Comparison of ENCODE assay signal across 16 cellular contexts in the genomic region with DNA sequence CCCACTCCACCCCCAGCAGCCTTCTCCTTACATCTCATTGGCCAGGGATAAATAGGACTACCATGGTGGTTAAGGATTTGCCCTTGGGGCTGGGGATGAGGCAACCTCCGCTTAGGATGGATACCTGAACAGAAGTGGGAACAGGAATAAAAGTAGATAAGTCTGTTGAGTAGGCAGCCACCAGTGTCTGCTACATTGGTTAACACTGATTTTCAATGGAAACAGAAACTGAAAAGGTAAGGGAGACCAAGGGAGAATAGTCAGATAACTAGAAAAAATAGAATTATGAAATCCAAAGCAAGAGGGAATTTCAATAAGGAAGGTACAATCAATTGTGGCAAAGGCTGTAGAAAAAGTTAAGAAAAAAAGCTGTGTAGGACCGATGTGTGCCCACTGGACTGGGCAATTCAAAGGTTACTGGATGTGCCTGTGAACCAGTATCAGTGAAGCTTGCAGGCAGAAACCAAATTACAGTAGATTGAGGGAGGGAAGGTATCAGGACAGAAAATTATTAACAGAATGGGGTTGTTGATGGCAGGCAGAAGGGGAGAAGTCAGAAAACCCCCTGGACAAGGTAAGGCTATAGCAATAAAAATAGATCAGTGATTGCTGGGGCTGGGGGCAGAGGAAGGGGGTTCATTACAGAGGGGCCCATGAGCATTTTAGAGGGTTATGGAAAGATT. TPM values are rescaled to one million over a fixed set of nuclear protein-coding genes. Genes with fewer than 3 reads are reported as not detected.
DNase-seq lines count a peak whose midpoint lies in the region; ATAC-seq and FAIRE-seq lines count a peak whose summit lies in the region.
"Had no signal": no experiment of that assay in that cellular context is flagged by ENCODE, and none has a peak within 500 bp of the region (broad histone marks: within the 10 kb centered on the region; RNA-seq: fewer than 3 reads in every experiment).

No MANE protein-coding gene starts in this region.

- no peak overlapping the region for H3K27ac Mint-ChIP-seq in stimulated activated memory B cell treated with anti-CD40 and anti-IgM and Interleukin-4, amounts not matched to agents 10 μg/mL and 1 μg/mL and 100 μg/mL, for 72 hours
- no peak overlapping the region for H3K27ac Mint-ChIP-seq in activated CD8-positive, alpha-beta T cell treated with anti-CD3 and anti-CD28 coated beads, Interleukin-2, amount 10 ng/mL, durations not matched to agents 7 days and 5 days
- H3K27ac Mint-ChIP-seq: activated naive CD8-positive, alpha-beta T cell; CD14-positive monocyte; nephron progenitor cell had no signal

- FAIRE-seq in GM19239 (lab: Jason Lieb, UNC), result peak; percentile 97
- FAIRE-seq: endometrium, K562 had no signal

- POLR2A ChIA-PET in activated CD8-positive, alpha-beta T cell treated with anti-CD3 and anti-CD28 coated beads, Interleukin-2, amount 10 ng/mL, durations not matched to agents 7 days and 5 days (lab: Charles Lee), result no interaction called here

- peaks cover 6% of the 10 kb centered on the region for H3K9me3 Mint-ChIP-seq in stimulated activated memory B cell treated with anti-CD40 and anti-IgM and Interleukin-4, amounts not matched to agents 10 μg/mL and 1 μg/mL and 100 μg/mL, for 72 hours
- peaks cover 3% of the 10 kb centered on the region for H3K9me3 Mint-ChIP-seq in activated CD8-positive, alpha-beta T cell treated with anti-CD3 and anti-CD28 coated beads, Interleukin-2, amount 10 ng/mL, durations not matched to agents 7 days and 5 days (ENCODE audit: insufficient read depth)

- H3K4me3 Mint-ChIP-seq in stimulated activated memory B cell treated with anti-CD40 and anti-IgM and Interleukin-4, amounts not matched to agents 10 μg/mL and 1 μg/mL and 100 μg/mL, for 72 hours, result no peak overlapping the region
- H3K4me3 Mint-ChIP-seq in activated CD8-positive, alpha-beta T cell treated with anti-CD3 and anti-CD28 coated beads, Interleukin-2, amount 10 ng/mL, durations not matched to agents 7 days and 5 days, result no peak overlapping the region
- H3K4me3 Mint-ChIP-seq: activated naive CD8-positive, alpha-beta T cell; nephron progenitor cell had no signal

- CTCF ChIA-PET in activated CD8-positive, alpha-beta T cell treated with anti-CD3 and anti-CD28 coated beads, Interleukin-2, amount 10 ng/mL, durations not matched to agents 7 days and 5 days (lab: Charles Lee), result interaction anchor here (1.2 kb wide), 2 partner anchors 20 to 455 kb away, joined by 3 to 4 read pairs; no protein-coding TSS in a partner anchor

- peak; percentile 36 for DNase-seq in GM19239 (ENCODE audit: insufficient read length, low spot score)
- no peak for DNase-seq in activated CD8-positive, alpha-beta T cell treated with anti-CD3 and anti-CD28 coated beads, Interleukin-2, amount 10 ng/mL, durations not matched to agents 7 days and 5 days
- no peak for DNase-seq in GM19240 (ENCODE audit: insufficient read length, low spot score)
- DNase-seq in SKM-1 treated with dmso at 0.1 percent for 144 hours (lab: John Stamatoyannopoulos, UW; ENCODE audit: unreplicated experiment), result no peak
- DNase-seq: EL, left ventricle myocardium inferior, NCI-H1694 treated with DMSO at 0.1 percent for 48 hours, nephron progenitor cell, sigmoid colon had no signal

- no peaks in the 10 kb centered on the region for H3K27me3 Mint-ChIP-seq in stimulated activated memory B cell treated with anti-CD40 and anti-IgM and Interleukin-4, amounts not matched to agents 10 μg/mL and 1 μg/mL and 100 μg/mL, for 72 hours
- peaks cover 3% of the 10 kb centered on the region for H3K27me3 Mint-ChIP-seq in activated CD8-positive, alpha-beta T cell treated with anti-CD3 and anti-CD28 coated beads, Interleukin-2, amount 10 ng/mL, durations not matched to agents 7 days and 5 days (ENCODE audit: low read depth)

- H3K36me3 Mint-ChIP-seq in stimulated activated memory B cell treated with anti-CD40 and anti-IgM and Interleukin-4, amounts not matched to agents 10 μg/mL and 1 μg/mL and 100 μg/mL, for 72 hours, result peaks cover 6% of the 10 kb centered on the region
- H3K36me3 Mint-ChIP-seq in activated CD8-positive, alpha-beta T cell treated with anti-CD3 and anti-CD28 coated beads, Interleukin-2, amount 10 ng/mL, durations not matched to agents 7 days and 5 days (ENCODE audit: low read depth), result no peaks in the 10 kb centered on the region
- H3K36me3 Mint-ChIP-seq: CD14-positive monocyte had no signal

- ATAC-seq in HG02588 (IDR thresholded peaks at IDR 0.05; ENCODE audit: unreplicated experiment) (peak; percentile 91), HG03139 (IDR thresholded peaks at IDR 0.05; ENCODE audit: unreplicated experiment) (peak; percentile 89)
- peak; percentile 41 for ATAC-seq in stimulated activated memory B cell treated with anti-CD40 and anti-IgM and Interleukin-4, amounts not matched to agents 10 μg/mL and 1 μg/mL and 100 μg/mL, for 72 hours
- ATAC-seq in activated CD8-positive, alpha-beta T cell treated with anti-CD3 and anti-CD28 coated beads, Interleukin-2, amount 10 ng/mL, durations not matched to agents 7 days and 5 days, result no peak
- ATAC-seq: K562 had no signal

- H3K4me1 Mint-ChIP-seq in stimulated activated memory B cell treated with anti-CD40 and anti-IgM and Interleukin-4, amounts not matched to agents 10 μg/mL and 1 μg/mL and 100 μg/mL, for 72 hours, result peaks cover 8% of the 10 kb centered on the region
- H3K4me1 Mint-ChIP-seq in activated CD8-positive, alpha-beta T cell treated with anti-CD3 and anti-CD28 coated beads, Interleukin-2, amount 10 ng/mL, durations not matched to agents 7 days and 5 days (ENCODE audit: low read depth), result no peaks in the 10 kb centered on the region
- H3K4me1 Mint-ChIP-seq: CD14-positive monocyte, nephron progenitor cell had no signal

RNA-seq across cellular contexts. Expression of gene DNAJC21, which starts 48.7 kb away (rescaled TPM):
- total RNA-seq in activated CD8-positive, alpha-beta T cell treated with anti-CD3 and anti-CD28 coated beads, Interleukin-2, amount 10 ng/mL, durations not matched to agents 7 days and 5 days, result 10 to 100 TPM; 58.6 to 59.3 TPM
